ENCODE assay signal across 1 cellular context in the genomic region with DNA sequence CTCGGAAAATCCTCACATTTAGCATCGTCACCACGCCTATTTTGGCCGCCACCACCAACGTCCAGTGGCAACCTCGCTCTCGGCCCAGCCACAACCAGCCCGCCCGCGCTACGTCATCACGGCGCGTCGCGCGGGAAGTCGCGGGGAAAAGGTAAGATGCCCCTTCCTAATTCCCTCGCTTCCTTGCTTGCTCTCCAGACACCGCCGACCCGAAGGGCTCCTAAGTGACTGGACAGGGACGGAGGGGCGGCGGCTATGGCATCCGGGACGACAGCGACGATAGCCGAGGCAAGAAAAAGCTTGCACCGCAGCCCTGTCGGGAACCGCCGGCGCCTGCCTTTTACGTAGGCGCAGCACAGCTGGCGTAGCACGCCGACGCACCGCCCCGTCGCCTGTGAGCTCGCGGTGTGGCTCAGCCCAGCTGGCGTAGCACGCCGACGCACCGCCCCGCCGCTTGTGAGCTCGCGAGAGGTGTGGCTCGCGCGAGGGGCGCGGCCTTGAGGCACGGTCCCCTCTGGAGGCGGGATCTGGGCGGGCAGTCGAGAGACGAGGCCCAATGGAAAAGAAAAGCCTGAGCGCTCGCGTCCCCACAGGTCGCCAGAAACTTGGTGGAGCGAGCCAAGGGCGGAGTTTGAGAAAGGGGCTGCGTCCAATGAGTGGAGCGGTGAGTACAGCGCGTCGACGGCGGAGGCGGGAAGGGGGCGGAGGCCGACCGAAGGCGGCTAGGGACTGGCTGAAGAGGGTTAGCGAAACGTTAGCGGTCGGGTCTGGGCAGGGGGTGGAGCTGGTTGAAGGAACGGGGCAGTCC.
TF ChIP-seq lines count a peak whose summit lies in the region.

Gene HDAC6, plus strand, starts transcription at position 787 of the 808 bp plus-strand sequence. CDS start 626 bp downstream, outside the sequence.

TF ChIP-seq in HepG2, 621 proteins besides CTCF, POLR2A, EP300 and RAD21 (continued from another document and continues in another):
- TF ChIP-seq, protein P1, sequence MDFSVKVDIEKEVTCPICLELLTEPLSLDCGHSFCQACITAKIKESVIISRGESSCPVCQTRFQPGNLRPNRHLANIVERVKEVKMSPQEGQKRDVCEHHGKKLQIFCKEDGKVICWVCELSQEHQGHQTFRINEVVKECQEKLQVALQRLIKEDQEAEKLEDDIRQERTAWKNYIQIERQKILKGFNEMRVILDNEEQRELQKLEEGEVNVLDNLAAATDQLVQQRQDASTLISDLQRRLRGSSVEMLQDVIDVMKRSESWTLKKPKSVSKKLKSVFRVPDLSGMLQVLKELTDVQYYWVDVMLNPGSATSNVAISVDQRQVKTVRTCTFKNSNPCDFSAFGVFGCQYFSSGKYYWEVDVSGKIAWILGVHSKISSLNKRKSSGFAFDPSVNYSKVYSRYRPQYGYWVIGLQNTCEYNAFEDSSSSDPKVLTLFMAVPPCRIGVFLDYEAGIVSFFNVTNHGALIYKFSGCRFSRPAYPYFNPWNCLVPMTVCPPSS (IDR thresholded peaks at IDR 0.05), result no peak
- TF ChIP-seq ZNF230 (CRISPR knock-in tag; IDR thresholded peaks at IDR 0.05), result no peak; the same call in 1 of the 2 replicates
- no peak for TF ChIP-seq U2AF1 (optimal IDR thresholded peaks at IDR 0.05; ENCODE audit: low read depth, low read length)
- TF ChIP-seq IKZF4 (CRISPR knock-in tag; IDR thresholded peaks at IDR 0.05; ENCODE audit: borderline replicate concordance, low read depth, not compliant biosample characterization), result no peak
- peak; percentile 49 for TF ChIP-seq PHF8 (CRISPR knock-in tag; IDR thresholded peaks at IDR 0.05)
- TF ChIP-seq ZBTB25 (CRISPR knock-in tag; IDR thresholded peaks at IDR 0.05), result no peak; the same call in 1 of the 2 replicates
- TF ChIP-seq NR2F2 (IDR thresholded peaks at IDR 0.05; ENCODE audit: borderline replicate concordance, low read depth), result no peak
- TF ChIP-seq, protein P2, sequence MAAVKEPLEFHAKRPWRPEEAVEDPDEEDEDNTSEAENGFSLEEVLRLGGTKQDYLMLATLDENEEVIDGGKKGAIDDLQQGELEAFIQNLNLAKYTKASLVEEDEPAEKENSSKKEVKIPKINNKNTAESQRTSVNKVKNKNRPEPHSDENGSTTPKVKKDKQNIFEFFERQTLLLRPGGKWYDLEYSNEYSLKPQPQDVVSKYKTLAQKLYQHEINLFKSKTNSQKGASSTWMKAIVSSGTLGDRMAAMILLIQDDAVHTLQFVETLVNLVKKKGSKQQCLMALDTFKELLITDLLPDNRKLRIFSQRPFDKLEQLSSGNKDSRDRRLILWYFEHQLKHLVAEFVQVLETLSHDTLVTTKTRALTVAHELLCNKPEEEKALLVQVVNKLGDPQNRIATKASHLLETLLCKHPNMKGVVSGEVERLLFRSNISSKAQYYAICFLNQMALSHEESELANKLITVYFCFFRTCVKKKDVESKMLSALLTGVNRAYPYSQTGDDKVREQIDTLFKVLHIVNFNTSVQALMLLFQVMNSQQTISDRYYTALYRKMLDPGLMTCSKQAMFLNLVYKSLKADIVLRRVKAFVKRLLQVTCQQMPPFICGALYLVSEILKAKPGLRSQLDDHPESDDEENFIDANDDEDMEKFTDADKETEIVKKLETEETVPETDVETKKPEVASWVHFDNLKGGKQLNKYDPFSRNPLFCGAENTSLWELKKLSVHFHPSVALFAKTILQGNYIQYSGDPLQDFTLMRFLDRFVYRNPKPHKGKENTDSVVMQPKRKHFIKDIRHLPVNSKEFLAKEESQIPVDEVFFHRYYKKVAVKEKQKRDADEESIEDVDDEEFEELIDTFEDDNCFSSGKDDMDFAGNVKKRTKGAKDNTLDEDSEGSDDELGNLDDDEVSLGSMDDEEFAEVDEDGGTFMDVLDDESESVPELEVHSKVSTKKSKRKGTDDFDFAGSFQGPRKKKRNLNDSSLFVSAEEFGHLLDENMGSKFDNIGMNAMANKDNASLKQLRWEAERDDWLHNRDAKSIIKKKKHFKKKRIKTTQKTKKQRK (IDR thresholded peaks at IDR 0.05; ENCODE audit: low read length), result no peak
- no peak for TF ChIP-seq KDM1A (CRISPR knock-in tag; IDR thresholded peaks at IDR 0.05)
- TF ChIP-seq ZNF143 (CRISPR knock-in tag; IDR thresholded peaks at IDR 0.05), result peak; percentile 40; the same call in 1 of the 2 replicates
- no peak for TF ChIP-seq ZFP41 (CRISPR knock-in tag; IDR thresholded peaks at IDR 0.05; ENCODE audit: borderline replicate concordance)
- TF ChIP-seq SPEN (CRISPR knock-in tag; IDR thresholded peaks at IDR 0.05; ENCODE audit: low read depth), result peak; percentile 39; the same call in 1 of the 2 replicates
- no peak for TF ChIP-seq ZNF703 (CRISPR knock-in tag; IDR thresholded peaks at IDR 0.05; ENCODE audit: borderline replicate concordance)
- TF ChIP-seq, protein P3, sequence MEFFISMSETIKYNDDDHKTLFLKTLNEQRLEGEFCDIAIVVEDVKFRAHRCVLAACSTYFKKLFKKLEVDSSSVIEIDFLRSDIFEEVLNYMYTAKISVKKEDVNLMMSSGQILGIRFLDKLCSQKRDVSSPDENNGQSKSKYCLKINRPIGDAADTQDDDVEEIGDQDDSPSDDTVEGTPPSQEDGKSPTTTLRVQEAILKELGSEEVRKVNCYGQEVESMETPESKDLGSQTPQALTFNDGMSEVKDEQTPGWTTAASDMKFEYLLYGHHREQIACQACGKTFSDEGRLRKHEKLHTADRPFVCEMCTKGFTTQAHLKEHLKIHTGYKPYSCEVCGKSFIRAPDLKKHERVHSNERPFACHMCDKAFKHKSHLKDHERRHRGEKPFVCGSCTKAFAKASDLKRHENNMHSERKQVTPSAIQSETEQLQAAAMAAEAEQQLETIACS (CRISPR knock-in tag; IDR thresholded peaks at IDR 0.05), result no peak
- no peak for TF ChIP-seq ZNF33B (CRISPR knock-in tag; IDR thresholded peaks at IDR 0.05)
- TF ChIP-seq, protein P4, sequence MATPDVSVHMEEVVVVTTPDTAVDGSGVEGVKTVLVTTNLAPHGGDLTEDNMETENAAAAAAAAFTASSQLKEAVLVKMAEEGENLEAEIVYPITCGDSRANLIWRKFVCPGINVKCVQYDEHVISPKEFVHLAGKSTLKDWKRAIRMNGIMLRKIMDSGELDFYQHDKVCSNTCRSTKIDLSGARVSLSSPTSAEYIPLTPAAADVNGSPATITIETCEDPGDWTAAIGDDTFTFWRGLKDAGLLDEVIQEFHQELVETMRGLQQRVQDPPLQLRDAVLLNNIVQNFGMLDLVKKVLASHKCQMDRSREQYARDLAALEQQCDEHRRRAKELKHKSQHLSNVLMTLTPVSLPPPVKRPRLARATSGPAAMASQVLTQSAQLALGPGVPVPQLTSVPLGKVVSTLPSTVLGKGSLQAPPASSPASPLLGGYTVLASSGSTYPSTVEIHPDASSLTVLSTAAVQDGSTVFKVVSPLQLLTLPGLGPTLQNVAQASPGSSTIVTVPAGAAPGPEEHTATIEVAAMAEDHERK (CRISPR knock-in tag; IDR thresholded peaks at IDR 0.05; ENCODE audit: low read depth), result peak; percentile 89
- no peak for TF ChIP-seq ARNT (IDR thresholded peaks at IDR 0.05)
- TF ChIP-seq, protein P5, sequence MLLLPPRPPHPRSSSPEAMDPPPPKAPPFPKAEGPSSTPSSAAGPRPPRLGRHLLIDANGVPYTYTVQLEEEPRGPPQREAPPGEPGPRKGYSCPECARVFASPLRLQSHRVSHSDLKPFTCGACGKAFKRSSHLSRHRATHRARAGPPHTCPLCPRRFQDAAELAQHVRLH (CRISPR knock-in tag; IDR thresholded peaks at IDR 0.05; ENCODE audit: borderline replicate concordance, low read depth), result peak; percentile 24; the same call in 1 of the 2 replicates
- TF ChIP-seq TOPORS (CRISPR knock-in tag; IDR thresholded peaks at IDR 0.05), result no peak
- no peak for TF ChIP-seq IRX3 (CRISPR knock-in tag; IDR thresholded peaks at IDR 0.05; ENCODE audit: borderline replicate concordance, low read depth)
- TF ChIP-seq HCFC1 (IDR thresholded peaks at IDR 0.05; ENCODE audit: low read depth, low read length), result no peak
- TF ChIP-seq HMGXB3 (CRISPR knock-in tag; IDR thresholded peaks at IDR 0.05; ENCODE audit: borderline replicate concordance), result no peak
- TF ChIP-seq ELK4 (CRISPR knock-in tag; IDR thresholded peaks at IDR 0.05; ENCODE audit: borderline replicate concordance), result no peak
- no peak for TF ChIP-seq SNRNP70 (IDR thresholded peaks at IDR 0.05; ENCODE audit: low read depth, low read length)
- no peak for TF ChIP-seq KDM6A (CRISPR knock-in tag; IDR thresholded peaks at IDR 0.05; ENCODE audit: low read depth)
- TF ChIP-seq ZSCAN30 (CRISPR knock-in tag; IDR thresholded peaks at IDR 0.05), result no peak
- TF ChIP-seq DMAP1 (CRISPR knock-in tag; IDR thresholded peaks at IDR 0.05), result peak; percentile 32
- TF ChIP-seq CC2D1A (CRISPR knock-in tag; IDR thresholded peaks at IDR 0.05), result no peak
- peak; percentile 91; the same call in 1 of the 2 replicates for TF ChIP-seq THAP9 (CRISPR knock-in tag; IDR thresholded peaks at IDR 0.05; ENCODE audit: borderline replicate concordance)
- TF ChIP-seq KAT8 (CRISPR knock-in tag; IDR thresholded peaks at IDR 0.05), result peak; percentile 97
- no peak for TF ChIP-seq SATB2 (CRISPR knock-in tag; IDR thresholded peaks at IDR 0.05)
- TF ChIP-seq, protein P6, sequence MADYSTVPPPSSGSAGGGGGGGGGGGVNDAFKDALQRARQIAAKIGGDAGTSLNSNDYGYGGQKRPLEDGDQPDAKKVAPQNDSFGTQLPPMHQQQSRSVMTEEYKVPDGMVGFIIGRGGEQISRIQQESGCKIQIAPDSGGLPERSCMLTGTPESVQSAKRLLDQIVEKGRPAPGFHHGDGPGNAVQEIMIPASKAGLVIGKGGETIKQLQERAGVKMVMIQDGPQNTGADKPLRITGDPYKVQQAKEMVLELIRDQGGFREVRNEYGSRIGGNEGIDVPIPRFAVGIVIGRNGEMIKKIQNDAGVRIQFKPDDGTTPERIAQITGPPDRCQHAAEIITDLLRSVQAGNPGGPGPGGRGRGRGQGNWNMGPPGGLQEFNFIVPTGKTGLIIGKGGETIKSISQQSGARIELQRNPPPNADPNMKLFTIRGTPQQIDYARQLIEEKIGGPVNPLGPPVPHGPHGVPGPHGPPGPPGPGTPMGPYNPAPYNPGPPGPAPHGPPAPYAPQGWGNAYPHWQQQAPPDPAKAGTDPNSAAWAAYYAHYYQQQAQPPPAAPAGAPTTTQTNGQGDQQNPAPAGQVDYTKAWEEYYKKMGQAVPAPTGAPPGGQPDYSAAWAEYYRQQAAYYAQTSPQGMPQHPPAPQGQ (CRISPR knock-in tag; IDR thresholded peaks at IDR 0.05; ENCODE audit: borderline replicate concordance), result no peak
